ENCODE assay signal across 8 cellular contexts in genomic region chr2:72367530-72368225, GRCh38.
DNase-seq lines count a peak whose midpoint lies in the region; ATAC-seq and TF ChIP-seq lines count a peak whose summit lies in the region.
"Had no signal": no experiment of that assay in that cellular context is flagged by ENCODE, and none has a peak within 500 bp of the region (broad histone marks: within the 10 kb centered on the region; RNA-seq: fewer than 3 reads in every experiment).

No MANE protein-coding gene starts in this region.

- H3K36me3 ChIP-seq in hepatocyte (replicated peaks; ENCODE audit: insufficient read depth, low read depth) (no peaks in the 10 kb centered on the region), upper lobe of left lung (no peaks in the 10 kb centered on the region)
- H3K36me3 ChIP-seq in CD4-positive, alpha-beta memory T cell (ENCODE audit: insufficient read depth, low read length), result no peaks in the 10 kb centered on the region

- H3K9me3 Mint-ChIP-seq in natural killer cell, result peaks cover 6 to 22% of the 10 kb centered on the region in 2 donors
- peaks cover 5 to 33% (median 24%) of the 10 kb centered on the region in 8 donors for H3K9me3 Mint-ChIP-seq in CD4-positive, alpha-beta memory T cell

- TF ChIP-seq CTCF in hepatocyte (IDR thresholded peaks at IDR 0.05; ENCODE audit: poor library complexity) (peak; percentile 33), upper lobe of left lung (IDR thresholded peaks at IDR 0.05) (peak in 1 of 6 experiments; percentile 10), natural killer cell (IDR thresholded peaks at IDR 0.05) (no peak)

- peak; percentile 73 for DNase-seq in HT-29 (ENCODE audit: low spot score)
- peak; percentile 89 for DNase-seq in astrocyte of the hippocampus (ENCODE audit: low read depth, low spot score)
- peak; percentile 77 for DNase-seq in hepatocyte (ENCODE audit: low spot score)
- peak in 1 of 2 donors; percentile 67 for DNase-seq in upper lobe of left lung
- DNase-seq in natural killer cell, result no peak
- no peak for DNase-seq in CD4-positive, alpha-beta memory T cell
- DNase-seq in NK-92 (lab: John Stamatoyannopoulos, UW; ENCODE audit: unreplicated experiment), result no peak

- no peaks in the 10 kb centered on the region for H3K79me2 ChIP-seq in hepatocyte

- ATAC-seq in upper lobe of left lung (ENCODE audit: low FRiP score in 2 of 2), result peak; percentile 44 to 84
- no peak for ATAC-seq in natural killer cell

- no peak for TF ChIP-seq EP300 in upper lobe of left lung (IDR thresholded peaks at IDR 0.05)

- intact Hi-C loops in natural killer cell (cut with micrococcal nuclease), result no loop called here
- intact Hi-C loops in CD4-positive, alpha-beta memory T cell (cut with micrococcal nuclease), result no loop called here

- H3K4me3 ChIP-seq in hepatocyte, result no peak overlapping the region
- H3K4me3 ChIP-seq in upper lobe of left lung, result no peak overlapping the region
- H3K4me3 ChIP-seq in CD4-positive, alpha-beta memory T cell (ENCODE audit: low read length in 2 of 2), result no peak overlapping the region
- H3K4me3 ChIP-seq: SK-N-MC had no signal

- peaks cover 23% of the 10 kb centered on the region for H3K36me3 Mint-ChIP-seq in natural killer cell
- peaks cover 41 to 47% of the 10 kb centered on the region in 2 donors for H3K36me3 Mint-ChIP-seq in CD4-positive, alpha-beta memory T cell

- POLR2A ChIA-PET in CD4-positive, alpha-beta memory T cell (lab: Charles Lee; ENCODE audit: partially characterized antibody), result no interaction called here

- H3K27ac ChIP-seq in hepatocyte (no peak overlapping the region), upper lobe of left lung (no peak overlapping the region)
- H3K27ac ChIP-seq in CD4-positive, alpha-beta memory T cell (ENCODE audit: low read depth, low read length), result no peak overlapping the region
- H3K27ac ChIP-seq: SK-N-MC had no signal

- no peaks in the 10 kb centered on the region for H3K4me1 ChIP-seq in hepatocyte (ENCODE audit: insufficient read depth)
- H3K4me1 ChIP-seq in upper lobe of left lung, result no peaks in the 10 kb centered on the region
- H3K4me1 ChIP-seq in CD4-positive, alpha-beta memory T cell (ENCODE audit: insufficient read depth, low read length), result no peaks in the 10 kb centered on the region

- no peak overlapping the region for H2AFZ ChIP-seq in hepatocyte

- H3K9me3 ChIP-seq in hepatocyte (ENCODE audit: low read depth) (no peaks in the 10 kb centered on the region), upper lobe of left lung (peaks cover 0 to 2% (median 0%) of the 10 kb centered on the region in 4 donors)
- H3K9me3 ChIP-seq in CD4-positive, alpha-beta memory T cell (ENCODE audit: control insufficient read depth in 1 of 2, low read length in 2 of 2), result no peaks in the 10 kb centered on the region

- 92% methylated on average over 5 of the region's 5 CpGs for WGBS in hepatocyte (ENCODE audit: low lambda C conversion rate, missing lambda C conversion rate)
- WGBS in upper lobe of left lung, 2 donors, result 73 to 83% methylated on average over 5 of the region's 5 CpGs

- no peaks in the 10 kb centered on the region for H4K20me1 ChIP-seq in hepatocyte (ENCODE audit: insufficient read depth, poor library complexity, severe bottlenecking)

- H3K27me3 ChIP-seq in hepatocyte (no peaks in the 10 kb centered on the region), upper lobe of left lung (no peaks in the 10 kb centered on the region)
- H3K27me3 ChIP-seq in CD4-positive, alpha-beta memory T cell (ENCODE audit: insufficient read depth, low read length), result no peaks in the 10 kb centered on the region

- no peak overlapping the region for H3K4me2 ChIP-seq in hepatocyte

- no peaks in the 10 kb centered on the region for H3K9me2 ChIP-seq in hepatocyte (replicated peaks; ENCODE audit: insufficient read depth)

- H3K27me3 Mint-ChIP-seq in natural killer cell (ENCODE audit: low read depth in 2 of 2), result no peaks in the 10 kb centered on the region
- no peaks in the 10 kb centered on the region for H3K27me3 Mint-ChIP-seq in CD4-positive, alpha-beta memory T cell

- no peak overlapping the region for H3K27ac Mint-ChIP-seq in natural killer cell
- no peak overlapping the region for H3K27ac Mint-ChIP-seq in CD4-positive, alpha-beta memory T cell

- CTCF ChIA-PET in CD4-positive, alpha-beta memory T cell (lab: Charles Lee; ENCODE audit: partially characterized antibody), result no interaction called here

- no peak overlapping the region for H3K4me3 Mint-ChIP-seq in natural killer cell
- H3K4me3 Mint-ChIP-seq in CD4-positive, alpha-beta memory T cell, result no peak overlapping the region

- no peaks in the 10 kb centered on the region for H3K4me1 Mint-ChIP-seq in natural killer cell
- H3K4me1 Mint-ChIP-seq in CD4-positive, alpha-beta memory T cell, result no peaks in the 10 kb centered on the region

- no peak for TF ChIP-seq POLR2A in upper lobe of left lung (IDR thresholded peaks at IDR 0.05)

Comparison
In these comparisons a context has a peak if more than half of its experiments do, and no peak if none do; other contexts are left out.
1. DNase-seq: peak in HT-29 (single experiment), astrocyte of the hippocampus (single experiment) and hepatocyte (single experiment); none in natural killer cell (single experiment), CD4-positive, alpha-beta memory T cell (0 of 5) and NK-92 (single experiment).
2. ATAC-seq: peak in upper lobe of left lung (2 of 2); none in natural killer cell (0 of 3).